Comparison of ENCODE assay signal across 1 cellular context in genomic region chrX:48511561-48511960, GRCh38.
TF ChIP-seq lines count a peak whose summit lies in the region.

No MANE protein-coding gene starts in this region.

TF ChIP-seq in endothelial cell of umbilical vein, 7 proteins besides CTCF, POLR2A, EP300 and RAD21:
- no peak for TF ChIP-seq FOS (IDR thresholded peaks at IDR 0.05; ENCODE audit: borderline replicate concordance, insufficient read depth, low read length)
- TF ChIP-seq EZH2 (IDR thresholded peaks at IDR 0.05; ENCODE audit: borderline replicate concordance, low read depth, low read length, severe bottlenecking), result no peak
- no peak for TF ChIP-seq MAX (IDR thresholded peaks at IDR 0.05; ENCODE audit: insufficient read depth, insufficient read length)
- TF ChIP-seq POLR2AphosphoS5 (IDR thresholded peaks at IDR 0.05; ENCODE audit: insufficient read depth, low read depth, low read length), result no peak
- no peak for TF ChIP-seq MYC (IDR thresholded peaks at IDR 0.05; ENCODE audit: low read depth, low read length)
- TF ChIP-seq GATA2 (IDR thresholded peaks at IDR 0.05; ENCODE audit: insufficient read depth, insufficient read length, low read depth, low read length), result no peak
- TF ChIP-seq JUN (IDR thresholded peaks at IDR 0.05; ENCODE audit: borderline replicate concordance, insufficient read depth, insufficient read length, low read depth), result no peak
